9 cellular contexts compared by ENCODE assay signal in genomic region chr1:69911301-69911801, GRCh38.
DNase-seq lines count a peak whose midpoint lies in the region; TF ChIP-seq lines count a peak whose summit lies in the region.
"Had no signal": no experiment of that assay in that cellular context is flagged by ENCODE, and none has a peak within 500 bp of the region (broad histone marks: within the 10 kb centered on the region; RNA-seq: fewer than 3 reads in every experiment).

No MANE protein-coding gene starts in this region.

- H3K27me3 ChIP-seq in A673 (replicated peaks; ENCODE audit: insufficient read depth, low read depth, low read length, poor library complexity): no peaks in the 10 kb centered on the region

- CTCF ChIA-PET in A673 (lab: Charles Lee): no interaction called here

- TF ChIP-seq CTCF in A673 (conservative IDR thresholded peaks at IDR 0.05; ENCODE audit: low read depth, low read length): no peak
- no peak for TF ChIP-seq CTCF in foreskin fibroblast (IDR thresholded peaks at IDR 0.05; ENCODE audit: low read depth, low read length)

- H3K4me3 ChIP-seq in A673 (ENCODE audit: low read depth, low read length, poor library complexity, severe bottlenecking): no peak overlapping the region
- H3K4me3 ChIP-seq in foreskin fibroblast (ENCODE audit: low read depth in 1 of 2, low read length in 2 of 2): no peak overlapping the region

- H3K9me3 ChIP-seq in A673 (ENCODE audit: low read depth, low read length, poor library complexity, severe bottlenecking): no peaks in the 10 kb centered on the region

- H3K36me3 ChIP-seq in A673 (ENCODE audit: insufficient read depth, low read length, poor library complexity, severe bottlenecking): no peaks in the 10 kb centered on the region

- H3K4me1 ChIP-seq in A673 (ENCODE audit: insufficient read depth, low read length, poor library complexity, severe bottlenecking): peaks cover 21% of the 10 kb centered on the region

- DNase-seq in A673 (ENCODE audit: low spot score): peak; percentile 6
- DNase-seq in HS-27A (ENCODE audit: low read depth): peak; percentile 66
- DNase-seq in SKM-1 treated with dmso at 0.1 percent for 144 hours (lab: John Stamatoyannopoulos, UW; ENCODE audit: unreplicated experiment): peak; percentile 92
- DNase-seq in foreskin fibroblast: peak; percentile 71 to 83
- DNase-seq in activated CD8-positive, alpha-beta memory T cell treated with anti-CD3 and anti-CD28 coated beads, Interleukin-2, amount 50 U/mL, for 48 hours: no peak
- no peak for DNase-seq in GOT3 (lab: John Stamatoyannopoulos, UW)
- no peak for DNase-seq in activated CD4-positive, CD25-positive, alpha-beta regulatory T cell treated with anti-CD3 and anti-CD28 coated beads, Interleukin-2, amount 50 U/mL, for 72 hours
- no peak for DNase-seq in SK-N-DZ (ENCODE audit: low spot score)
- DNase-seq: NCI-H146 had no signal

- POLR2A ChIA-PET in A673 (lab: Charles Lee; ENCODE audit: low non-redundant PET): no interaction called here

- H3K27ac ChIP-seq in A673 (ENCODE audit: low read depth, low read length, poor library complexity, severe bottlenecking): no peak overlapping the region

- intact Hi-C loops in A673 (cut with micrococcal nuclease; ENCODE audit: unreplicated experiment): no loop called here

- no TSS peak for BruUV-seq in A673 (replicated peaks; lab: Mats Ljungman, UMichigan)

Comparison
In these comparisons a context has a peak if more than half of its experiments do, and no peak if none do; other contexts are left out.
1. DNase-seq: peak in A673 (single experiment), HS-27A (single experiment), SKM-1 treated with dmso at 0.1 percent for 144 hours (single experiment) and foreskin fibroblast (2 of 2); none in activated CD8-positive, alpha-beta memory T cell treated with anti-CD3 and anti-CD28 coated beads, Interleukin-2, amount 50 U/mL, for 48 hours (single experiment), GOT3 (single experiment), activated CD4-positive, CD25-positive, alpha-beta regulatory T cell treated with anti-CD3 and anti-CD28 coated beads, Interleukin-2, amount 50 U/mL, for 72 hours (single experiment) and SK-N-DZ (single experiment).